In genomic region chr17:14300628-14301278, GRCh38 we compare ENCODE assay signal across 8 cellular contexts.
A peak's percentile ranks its signal among the peaks of the same experiment; 100 is the strongest.
DNase-seq lines count a peak whose midpoint lies in the region; ATAC-seq and TF ChIP-seq lines count a peak whose summit lies in the region.

HS3ST3B1 (plus strand) TSS chr17:14301081; CDS start chr17:14301519, 438 bp downstream.

- H3K36me3 Mint-ChIP-seq in nephron progenitor cell (ENCODE audit: low read depth): no peaks in the 10 kb centered on the region

- peak within 1 kb of the TSS; percentile 45 for H3K27ac Mint-ChIP-seq in nephron progenitor cell

- H3K4me1 Mint-ChIP-seq in nephron progenitor cell: peaks cover 68% of the 10 kb centered on the region

- H3K9me3 Mint-ChIP-seq in nephron progenitor cell: no peaks in the 10 kb centered on the region

- peak within 1 kb of the TSS; percentile 87 to 95 for H3K4me3 ChIP-seq in foreskin fibroblast (ENCODE audit: low read depth in 1 of 2, low read length in 2 of 2)

- peaks cover 52% of the 10 kb centered on the region for H3K27me3 Mint-ChIP-seq in nephron progenitor cell (ENCODE audit: low read depth, poor library complexity)

- ATAC-seq in GM21737 (IDR thresholded peaks at IDR 0.05; ENCODE audit: unreplicated experiment): peak; percentile 87
- ATAC-seq in stimulated activated naive CD8-positive, alpha-beta T cell treated with anti-CD3 and anti-CD28 coated beads, Interleukin-15, Interleukin-2, amounts not matched to agents 100 U/mL and 50 U/mL, for 24 hours: peak; percentile 92

- peak within 1 kb of the TSS; percentile 84 for H3K4me3 Mint-ChIP-seq in nephron progenitor cell

- TF ChIP-seq CTCF in foreskin fibroblast (IDR thresholded peaks at IDR 0.05; ENCODE audit: low read depth, low read length) (no peak), nephron progenitor cell (IDR thresholded peaks at IDR 0.05) (no peak)

- peak; percentile 42 for DNase-seq in DMS79 (lab: John Stamatoyannopoulos, UW)
- peak; percentile 100 for DNase-seq in KBM-7
- DNase-seq in SIG-M5 (lab: John Stamatoyannopoulos, UW): peak; percentile 87
- DNase-seq in activated gamma-delta T cell (lab: John Stamatoyannopoulos, UW): peak; percentile 83
- DNase-seq in foreskin fibroblast: peak; percentile 100
- peak; percentile 100 for DNase-seq in nephron progenitor cell
- DNase-seq in stimulated activated naive CD8-positive, alpha-beta T cell treated with anti-CD3 and anti-CD28 coated beads, Interleukin-15, Interleukin-2, amounts not matched to agents 100 U/mL and 50 U/mL, for 24 hours: peak; percentile 99

- in situ Hi-C loops in KBM-7 (cut with MboI; ENCODE audit: low pct_unique_long_range_greater_than_20kb, low sequenced_read_pairs): no loop called here

Comparison
In these comparisons a context has a peak if more than half of its experiments do, and no peak if none do; other contexts are left out.
1. Peak in every context shown above with its lines: DNase-seq, ATAC-seq and H3K4me3 ChIP-seq.
2. DNase-seq: peak in every context shown above with its lines; median percentile 100 in KBM-7; 100 in foreskin fibroblast; 100 in nephron progenitor cell; 99 in stimulated activated naive CD8-positive, alpha-beta T cell treated with anti-CD3 and anti-CD28 coated beads, Interleukin-15, Interleukin-2, amounts not matched to agents 100 U/mL and 50 U/mL, for 24 hours; 87 in SIG-M5; 83 in activated gamma-delta T cell; 42 in DMS79.